ENCODE assay signal across 8 cellular contexts in genomic region chr15:40593588-40594428, GRCh38. TPM values are rescaled to one million over a fixed set of nuclear protein-coding genes. Genes with fewer than 3 reads are reported as not detected.
DNase-seq lines count a peak whose midpoint lies in the region; ATAC-seq, FAIRE-seq and TF ChIP-seq lines count a peak whose summit lies in the region.

TSS of gene KNL1 (plus strand) at chr15:40594249. CDS start at chr15:40602932, 8,683 bp downstream.

- no peaks in the 10 kb centered on the region; the same call in 1 of the 2 replicates for H3K4me1 ChIP-seq in iPS DF 6.9 (ENCODE audit: control insufficient read depth, insufficient read depth, low read length)
- H3K4me1 ChIP-seq in sigmoid colon, result peaks cover 0 to 12% (median 9%) of the 10 kb centered on the region in 4 donors

- H3K36me3 ChIP-seq in brain microvascular endothelial cell (replicated peaks), result no peaks in the 10 kb centered on the region
- H3K36me3 ChIP-seq in iPS DF 6.9 (ENCODE audit: control insufficient read depth, insufficient read depth, low read length), result no peaks in the 10 kb centered on the region
- H3K36me3 ChIP-seq in sigmoid colon, result no peaks in the 10 kb centered on the region

- intact Hi-C loops in sigmoid colon (cut with DNase I), result loop anchor here (2.0 to 5.0 kb wide), 2 partner anchors 25 to 298 kb away; partner anchors contain the start of genes RPUSD2 and VPS18

- no CpG with 5 or more reads among the region's 41 CpGs for WGBS in iPS DF 6.9 (ENCODE audit: insufficient coverage, insufficient read length)
- 3 to 4% methylated on average over 41 of the region's 41 CpGs for WGBS in sigmoid colon, 2 donors

- no peak for TF ChIP-seq EP300 in sigmoid colon (IDR thresholded peaks at IDR 0.05)

- H3K4me3 ChIP-seq in brain microvascular endothelial cell (ENCODE audit: low read depth, low read length), result peak within 1 kb of the TSS; percentile 87
- H3K4me3 ChIP-seq in iPS DF 6.9 (ENCODE audit: low read length), result peak within 1 kb of the TSS; percentile 91
- peak within 1 kb of the TSS; percentile 40 to 60 (median 57) for H3K4me3 ChIP-seq in sigmoid colon

- in situ Hi-C loops in brain microvascular endothelial cell (cut with HindIII; ENCODE audit: low pct_ligation_motif_present, low sequenced_read_pairs), result no loop called here

- H3K9me3 ChIP-seq in iPS DF 6.9 (ENCODE audit: control insufficient read depth, insufficient read depth, low read length) (no peaks in the 10 kb centered on the region), sigmoid colon (no peaks in the 10 kb centered on the region)

- no peak for TF ChIP-seq CTCF in brain microvascular endothelial cell (IDR thresholded peaks at IDR 0.05; ENCODE audit: low read depth, low read length, missing control alignments)
- no peak for TF ChIP-seq CTCF in sigmoid colon (IDR thresholded peaks at IDR 0.05)

- peak; percentile 55 for FAIRE-seq in A204.1 (lab: Jason Lieb, UNC)

- no peak for TF ChIP-seq POLR2A in sigmoid colon (IDR thresholded peaks at IDR 0.05)

- H3K27ac ChIP-seq in brain microvascular endothelial cell (peak within 1 kb of the TSS; percentile 92), iPS DF 6.9 (ENCODE audit: low read length) (no peak within 1 kb of the TSS), sigmoid colon (peak within 1 kb of the TSS; percentile 83 to 88 (median 86))

- H3K27me3 ChIP-seq in brain microvascular endothelial cell (replicated peaks) (no peaks in the 10 kb centered on the region), iPS DF 6.9 (ENCODE audit: control insufficient read depth, insufficient read depth, low read length) (no peaks in the 10 kb centered on the region), sigmoid colon (peaks cover 0 to 29% (median 6%) of the 10 kb centered on the region in 3 donors)

- ATAC-seq in GM18861 (IDR thresholded peaks at IDR 0.05; ENCODE audit: unreplicated experiment) (peak; percentile 56), HG03097 (IDR thresholded peaks at IDR 0.05; ENCODE audit: low FRiP score, unreplicated experiment) (peak; percentile 58)

- DNase-seq in NCI-H2171 (lab: John Stamatoyannopoulos, UW) (peak; percentile 84), UCSD-AML1 (lab: John Stamatoyannopoulos, UW; ENCODE audit: unreplicated experiment) (peak; percentile 96), brain microvascular endothelial cell (peak; percentile 92), iPS DF 6.9 (ENCODE audit: low read depth, low spot score) (no peak), sigmoid colon (peak; percentile 95)

RNA-seq across cellular contexts. Expression of gene KNL1, which starts in this region (rescaled TPM):
- total RNA-seq in sigmoid colon, result under 1 TPM in 3 of 4 donors, not detected in 1; 0.36 to 0.83 (median 0.68) TPM
- polyA plus RNA-seq in sigmoid colon, result 1 to 10 TPM in 1 of 3 donors, under 1 TPM in 2; under 0.01 to 5.9 (median 0.46) TPM
